Comparison of ENCODE assay signal across 15 cellular contexts in the genomic region with DNA sequence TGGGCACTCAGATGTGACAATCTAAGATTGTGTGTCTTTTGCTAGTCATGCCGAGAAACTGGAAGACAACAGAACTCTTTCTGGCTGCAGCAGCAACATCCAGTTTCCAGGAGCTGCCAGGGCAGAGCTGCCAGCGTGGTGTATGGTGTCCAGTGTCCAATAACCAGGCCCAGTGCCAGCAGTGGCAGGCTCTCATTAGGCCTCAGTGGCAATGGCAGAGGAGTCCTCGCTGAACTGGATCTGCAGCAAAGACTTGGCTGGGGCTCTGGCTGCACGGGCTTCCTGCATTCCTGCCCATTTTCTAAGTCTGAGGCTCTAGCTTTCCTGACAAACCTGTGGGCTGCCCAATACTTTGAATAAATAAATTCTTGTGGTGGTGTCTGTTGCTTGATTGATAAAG. TPM values are rescaled to one million over a fixed set of nuclear protein-coding genes. Genes with fewer than 3 reads are reported as not detected.
DNase-seq lines count a peak whose midpoint lies in the region; ATAC-seq, FAIRE-seq and TF ChIP-seq lines count a peak whose summit lies in the region.
"Had no signal": no experiment of that assay in that cellular context is flagged by ENCODE, and none has a peak within 500 bp of the region (broad histone marks: within the 10 kb centered on the region; RNA-seq: fewer than 3 reads in every experiment).

No MANE protein-coding gene starts in this region.

- H3K9me3 ChIP-seq in pancreas: no peaks in the 10 kb centered on the region
- no peaks in the 10 kb centered on the region for H3K9me3 ChIP-seq in uterus
- H3K9me3 ChIP-seq: BLaER1, mucosa of descending colon had no signal

- no peak for TF ChIP-seq POLR2A in uterus (IDR thresholded peaks at IDR 0.05)

- H3K27me3 ChIP-seq in pancreas (no peaks in the 10 kb centered on the region), uterus (no peaks in the 10 kb centered on the region)
- H3K27me3 ChIP-seq: BLaER1 had no signal

- no peaks in the 10 kb centered on the region for H3K4me1 ChIP-seq in pancreas
- H3K4me1 ChIP-seq in uterus: no peaks in the 10 kb centered on the region
- H3K4me1 ChIP-seq: BLaER1 had no signal

- ATAC-seq in Right ventricle myocardium superior (ENCODE audit: poor library complexity) (peak; percentile 94), pancreas (peak; percentile 78 to 93 (median 86)), GM18498 (IDR thresholded peaks at IDR 0.05; ENCODE audit: unreplicated experiment) (no peak)
- ATAC-seq: effector memory CD8-positive, alpha-beta T cell; mucosa of descending colon had no signal

- FAIRE-seq in pancreas (lab: Jason Lieb, UNC): no peak
- FAIRE-seq: TTC549 had no signal

- intact Hi-C loops in Right ventricle myocardium superior (cut with DNase I): no loop called here
- intact Hi-C loops in pancreas (cut with DNase I): no loop called here
- intact Hi-C loops in uterus (cut with DNase I; ENCODE audit: low total_unique reads): no loop called here

- TF ChIP-seq CTCF in pancreas (IDR thresholded peaks at IDR 0.05): no peak
- TF ChIP-seq CTCF in uterus (IDR thresholded peaks at IDR 0.05): no peak

- 29 to 34% methylated on average over 4 of the region's 4 CpGs for WGBS in pancreas, 2 donors

- H3K27ac ChIP-seq in pancreas: no peak overlapping the region
- no peak overlapping the region for H3K27ac ChIP-seq in uterus
- H3K27ac ChIP-seq: BLaER1 had no signal

- DNase-seq in DMS79 treated with DMSO at 0.1 percent for 48 hours (lab: John Stamatoyannopoulos, UW) (peak; percentile 84), NCI-H526 treated with DMSO at 0.1 percent for 48 hours (lab: John Stamatoyannopoulos, UW) (peak; percentile 88), Right ventricle myocardium superior (peak; percentile 86), pancreas (peak; percentile 49 to 74 (median 66)), NCI-H69 (lab: John Stamatoyannopoulos, UW) (no peak), uterus (no peak), T-helper 9 cell (no peak)
- DNase-seq: activated CD8-positive, alpha-beta memory T cell treated with anti-CD3 and anti-CD28 coated beads, Interleukin-2, amount 50 U/mL, for 4 hours; effector memory CD8-positive, alpha-beta T cell; NCI-H1694 treated with DMSO at 0.1 percent for 48 hours; RPMI8226 had no signal

- H3K36me3 ChIP-seq in pancreas (no peaks in the 10 kb centered on the region), uterus (no peaks in the 10 kb centered on the region)
- H3K36me3 ChIP-seq: BLaER1 had no signal

- H3K4me3 ChIP-seq in pancreas (no peak overlapping the region), uterus (no peak overlapping the region)
- H3K4me3 ChIP-seq: BLaER1, mucosa of descending colon had no signal

RNA-seq across cellular contexts. Expression of a gene that starts 26.2 kb away (rescaled TPM):
- total RNA-seq in Right ventricle myocardium superior (116 TPM), pancreas (10 to 100 TPM; 20.9 to 32.3 (median 23.9) TPM), uterus (10 to 100 TPM; 32.0 to 77.1 (median 52.8) TPM)
- polyA plus RNA-seq in pancreas: 10 to 100 TPM in 1 of 2 donors, 1 to 10 TPM in 1; 10.0 to 24.3 TPM

RNA-seq across cellular contexts. Expression of a gene that starts 57.6 kb away (rescaled TPM):
- 34.4 TPM for total RNA-seq in Right ventricle myocardium superior
- 10 to 100 TPM; 29.4 to 65.4 (median 37.9) TPM for total RNA-seq in pancreas
- 10 to 100 TPM; 31.6 to 52.4 TPM for polyA plus RNA-seq in pancreas
- 100 to 1,000 TPM in 2 of 4 donors, 10 to 100 TPM in 2; 64.5 to 108 (median 91.2) TPM for total RNA-seq in uterus

Comparison
In these comparisons a context has a peak if more than half of its experiments do, and no peak if none do; other contexts are left out.
1. DNase-seq: peak in DMS79 treated with DMSO at 0.1 percent for 48 hours (single experiment), NCI-H526 treated with DMSO at 0.1 percent for 48 hours (single experiment), Right ventricle myocardium superior (single experiment) and pancreas (6 of 6); none in NCI-H69 (single experiment), uterus (0 of 2) and T-helper 9 cell (single experiment).